Comparison of ENCODE assay signal across 8 cellular contexts in the genomic region with DNA sequence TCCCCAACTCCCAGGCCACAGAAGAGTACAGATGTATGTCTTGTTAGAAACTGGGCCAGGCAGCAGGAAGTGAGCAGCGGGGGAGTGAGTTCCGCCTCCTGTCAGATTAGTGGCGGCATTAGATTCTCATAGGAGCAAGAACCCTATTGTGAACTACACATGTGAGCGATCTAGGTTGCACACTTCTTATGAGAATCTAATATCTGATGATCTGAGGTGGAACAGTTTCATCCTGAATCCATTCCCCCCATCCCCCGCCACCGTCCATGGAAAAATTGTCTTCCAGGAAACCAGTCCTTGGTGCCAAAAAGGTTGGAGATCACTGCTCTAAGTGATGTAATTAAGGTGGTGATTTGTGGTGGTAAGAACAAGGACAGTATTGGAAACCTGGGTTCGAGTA. TPM values are rescaled to one million over a fixed set of nuclear protein-coding genes. Genes with fewer than 3 reads are reported as not detected.
"Had no signal": no experiment of that assay in that cellular context is flagged by ENCODE, and none has a peak within 500 bp of the region (broad histone marks: within the 10 kb centered on the region; RNA-seq: fewer than 3 reads in every experiment).

No MANE protein-coding gene starts in this region.

- H3K4me1 Mint-ChIP-seq: GM23338 had no signal

- H3K27ac Mint-ChIP-seq: GM23338, HFFc6 had no signal

- H2AFZ ChIP-seq: GM23248, GM23338 had no signal

- H3K9ac ChIP-seq: GM23248 had no signal

- DNase-seq: GM23248, GOT3, H7, HCEC 1CT, HFFc6 had no signal

- H3K4me1 ChIP-seq: HAP-1 had no signal

- H3K27ac ChIP-seq: GM23248 had no signal

- H3K9me3 ChIP-seq: HAP-1 had no signal

- H3K4me3 ChIP-seq: GM23248, GM23338, HAP-1 had no signal

- H3K4me2 ChIP-seq: GM23338 had no signal

- H3K4me3 Mint-ChIP-seq: GM23338, HFFc6 had no signal

RNA-seq across cellular contexts. Expression of a gene that starts 24.5 kb away (rescaled TPM):
- total RNA-seq: GM23248, H4, HFFc6 had no signal
